29 cellular contexts compared by ENCODE assay signal in genomic region chr18:8571399-8571798, GRCh38.
"Had no signal": no experiment of that assay in that cellular context is flagged by ENCODE, and none has a peak within 500 bp of the region (broad histone marks: within the 10 kb centered on the region; RNA-seq: fewer than 3 reads in every experiment).

No MANE protein-coding gene starts in this region.

- H3K36me3 ChIP-seq: colonic mucosa, esophagus muscularis mucosa, gastroesophageal sphincter, heart left ventricle, suprapubic skin, transverse colon, upper lobe of right lung, uterus had no signal

- H3K9me3 ChIP-seq: colonic mucosa, esophagus muscularis mucosa, gastroesophageal sphincter, heart left ventricle, mucosa of descending colon, suprapubic skin, transverse colon, upper lobe of right lung, uterus had no signal

- H3K27ac ChIP-seq: colonic mucosa, esophagus muscularis mucosa, foreskin keratinocyte, gastroesophageal sphincter, heart left ventricle, hepatocyte, parathyroid adenoma, suprapubic skin, transverse colon, upper lobe of right lung, uterus had no signal

- H3K9ac ChIP-seq: parathyroid adenoma had no signal

- H3K9me3 Mint-ChIP-seq: dendritic cell treated with granulocyte-macrophage colony-stimulating factor and Interleukin-4, amounts not matched to agents 40 ng/mL and 50 ng/mL, for 4 days; memory B cell; mesothelial cell of epicardium; neural crest cell; stimulated activated naive CD8-positive, alpha-beta T cell treated with anti-CD3 and anti-CD28 coated beads, Interleukin-15, amount 100 ng/mL, for 72 hours had no signal

- H3K27me3 ChIP-seq: colonic mucosa, esophagus muscularis mucosa, foreskin keratinocyte, gastroesophageal sphincter, heart left ventricle, hepatocyte, suprapubic skin, transverse colon, upper lobe of right lung, uterus had no signal

- H3K4me1 ChIP-seq: colonic mucosa, esophagus muscularis mucosa, foreskin keratinocyte, gastroesophageal sphincter, heart left ventricle, parathyroid adenoma, suprapubic skin, transverse colon, upper lobe of right lung, uterus had no signal

- H2AFZ ChIP-seq: hepatocyte, parathyroid adenoma had no signal

- H3K27ac Mint-ChIP-seq: dendritic cell treated with granulocyte-macrophage colony-stimulating factor and Interleukin-4, amounts not matched to agents 40 ng/mL and 50 ng/mL, for 4 days; memory B cell; mesothelial cell of epicardium; natural killer cell treated with Interleukin-12 subunit alpha and Interleukin-12 subunit beta and Interleukin-15 and Interleukin-18, amount 100 ng/mL, for 72 hours; progenitor cell of endocrine pancreas had no signal

- H3K27me3 Mint-ChIP-seq: memory B cell; progenitor cell of endocrine pancreas; stimulated activated naive CD8-positive, alpha-beta T cell treated with anti-CD3 and anti-CD28 coated beads, Interleukin-15, amount 100 ng/mL, for 72 hours had no signal

- ATAC-seq: foreskin keratinocyte; gastroesophageal sphincter; heart left ventricle; mucosa of descending colon; natural killer cell treated with Interleukin-12 subunit alpha and Interleukin-12 subunit beta and Interleukin-15 and Interleukin-18, amount 100 ng/mL, for 72 hours; sciatic nerve; stimulated activated naive CD8-positive, alpha-beta T cell treated with anti-CD3 and anti-CD28 coated beads, Interleukin-15, amount 100 ng/mL, for 72 hours; upper lobe of right lung had no signal

- DNase-seq: colonic mucosa; effector memory CD4-positive, alpha-beta T cell; foreskin keratinocyte; heart left ventricle; mucosa of descending colon; naive B cell; stimulated activated CD4-positive, alpha-beta T cell treated with anti-CD3 and anti-CD28 coated beads, Interleukin-12 subunit alpha, Interleukin-12 subunit beta, amount 100 ng/mL, for 4 hours; stimulated activated CD4-positive, alpha-beta T cell treated with anti-CD3 and anti-CD28 coated beads, Interleukin-1b, Interleukin-23, amount 100 ng/mL, for 48 hours; stimulated activated CD4-positive, alpha-beta T cell treated with anti-CD3 and anti-CD28 coated beads, Interleukin-4, amount 100 ng/mL, for 1 hour; stimulated activated CD8-positive, alpha-beta memory T cell treated with anti-CD3 and anti-CD28 coated beads, Interleukin-4, amount 100 ng/mL, for 48 hours; stimulated activated naive CD4-positive, alpha-beta T cell; stimulated activated naive CD8-positive, alpha-beta T cell treated with anti-CD3 and anti-CD28 coated beads, Interleukin-15, amount 100 ng/mL, for 72 hours; transverse colon; upper lobe of right lung; uterus had no signal

- H3K4me3 Mint-ChIP-seq: dendritic cell treated with granulocyte-macrophage colony-stimulating factor and Interleukin-4, amounts not matched to agents 40 ng/mL and 50 ng/mL, for 4 days; memory B cell; mesothelial cell of epicardium; naive B cell; natural killer cell treated with Interleukin-12 subunit alpha and Interleukin-12 subunit beta and Interleukin-15 and Interleukin-18, amount 100 ng/mL, for 72 hours; neural crest cell; stimulated activated naive CD8-positive, alpha-beta T cell treated with anti-CD3 and anti-CD28 coated beads, Interleukin-15, amount 100 ng/mL, for 72 hours had no signal

- H3K4me1 Mint-ChIP-seq: memory B cell; mesothelial cell of epicardium; naive B cell; neural crest cell; stimulated activated naive CD8-positive, alpha-beta T cell treated with anti-CD3 and anti-CD28 coated beads, Interleukin-15, amount 100 ng/mL, for 72 hours had no signal

- H3K79me2 ChIP-seq: hepatocyte, parathyroid adenoma had no signal

- H3K4me3 ChIP-seq: colonic mucosa, esophagus muscularis mucosa, gastroesophageal sphincter, heart left ventricle, hepatocyte, lung, mucosa of descending colon, smooth muscle cell, suprapubic skin, transverse colon, upper lobe of right lung, uterus had no signal

- H3K36me3 Mint-ChIP-seq: memory B cell; mesothelial cell of epicardium; naive B cell; natural killer cell treated with Interleukin-12 subunit alpha and Interleukin-12 subunit beta and Interleukin-15 and Interleukin-18, amount 100 ng/mL, for 72 hours had no signal

- H3K4me2 ChIP-seq: hepatocyte, smooth muscle cell had no signal
